ENCODE assay signal across 9 cellular contexts in the genomic region with DNA sequence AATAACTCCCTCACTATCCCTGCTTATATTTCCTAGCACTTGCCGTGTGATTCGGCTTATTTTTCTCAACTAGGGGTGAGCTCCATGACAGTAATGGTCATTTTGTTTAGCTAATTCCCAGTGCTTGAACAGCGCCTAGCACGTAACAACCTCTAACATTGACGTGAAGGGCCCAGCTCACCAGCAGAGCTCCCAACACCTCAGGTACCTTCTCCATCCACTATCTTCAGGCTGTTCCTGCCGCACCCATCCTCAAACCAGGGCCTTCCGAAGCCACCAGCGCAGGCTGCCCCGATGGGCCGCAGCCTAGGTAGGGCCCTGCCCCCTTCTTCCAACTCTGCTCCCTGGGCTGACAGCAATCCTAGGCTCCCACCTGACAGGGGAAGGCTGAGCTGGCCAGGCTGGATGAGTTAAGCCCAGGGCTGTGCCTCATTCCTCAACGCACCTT. TPM values are rescaled to one million over a fixed set of nuclear protein-coding genes. Genes with fewer than 3 reads are reported as not detected.
DNase-seq lines count a peak whose midpoint lies in the region; ATAC-seq, FAIRE-seq and TF ChIP-seq lines count a peak whose summit lies in the region.
"Had no signal": no experiment of that assay in that cellular context is flagged by ENCODE, and none has a peak within 500 bp of the region (broad histone marks: within the 10 kb centered on the region; RNA-seq: fewer than 3 reads in every experiment).

No MANE protein-coding gene starts in this region.

- peak; percentile 69 for FAIRE-seq in GM12878 (lab: Jason Lieb, UNC)
- FAIRE-seq: GM18507 had no signal

- no peak for DNase-seq in GM12878 (ENCODE audit: low read depth, low spot score)
- no peak for DNase-seq in immature natural killer cell
- DNase-seq in stimulated activated naive B cell treated with anti-CD40 and anti-IgM and Interleukin-4, amounts not matched to agents 10 μg/mL and 1 μg/mL and 100 μg/mL, for 72 hours: no peak
- no peak for DNase-seq in NCI-H187 treated with DMSO at 0.1 percent for 48 hours (lab: John Stamatoyannopoulos, UW)
- no peak for DNase-seq in NCI-H2107 (lab: John Stamatoyannopoulos, UW)
- DNase-seq in KBM-7: no peak

- no peak for TF ChIP-seq POLR2A in GM12878 (IDR thresholded peaks at IDR 0.05; ENCODE audit: low read depth, low read length)

- H3K79me2 ChIP-seq in ACC112 (ENCODE audit: control insufficient read depth, insufficient read depth, low read length, unreplicated experiment) (peaks cover 42% of the 10 kb centered on the region), GM12878 (ENCODE audit: control insufficient read depth, insufficient read depth, low read length) (peaks cover 46% of the 10 kb centered on the region)

- H3K9ac ChIP-seq in GM12878 (ENCODE audit: control insufficient read depth, insufficient read depth, low read length): peak overlapping the region; percentile 95

- RAD21 ChIA-PET in GM12878 (lab: Charles Lee; ENCODE audit: unreplicated experiment): interaction anchor here (1.4 to 2.2 kb wide), 2 partner anchors 10 to 210 kb away, joined by 6 to 12 read pairs; no protein-coding TSS in a partner anchor

- peaks cover 19% of the 10 kb centered on the region for H3K4me1 ChIP-seq in ACC112 (ENCODE audit: control insufficient read depth, insufficient read depth, low read length, unreplicated experiment)
- 0 out of 2 replicates have a peak, but pooled peaks cover 2% of the 10 kb centered on the region for H3K4me1 ChIP-seq in GM12878 (ENCODE audit: control insufficient read depth, insufficient read depth, low read length)

- ATAC-seq in HG03432 (IDR thresholded peaks at IDR 0.05; ENCODE audit: unreplicated experiment): peak; percentile 2
- ATAC-seq in GM12878: no peak
- ATAC-seq in stimulated activated naive B cell treated with anti-CD40 and anti-IgM and Interleukin-4, amounts not matched to agents 10 μg/mL and 1 μg/mL and 100 μg/mL, for 72 hours (replicated peaks): peak; percentile 3

- SMC1A ChIA-PET in GM12878 (lab: Charles Lee; ENCODE audit: uncharacterized antibody, unreplicated experiment): interaction anchor here (0.9 to 1.4 kb wide), 4 partner anchors 9 to 209 kb away, joined by 3 to 7 read pairs (median 5); no protein-coding TSS in a partner anchor

- CTCF ChIA-PET in GM12878 (lab: Yijun Ruan, JAX): interaction anchor here (1.1 to 5.3 kb wide), 7 partner anchors 10 to 470 kb away, joined by 3 to 52 read pairs (median 5); a partner anchor contains a TSS

- peaks cover 14% of the 10 kb centered on the region for H4K20me1 ChIP-seq in GM12878 (ENCODE audit: control insufficient read depth, insufficient read depth)

- H3K36me3 Mint-ChIP-seq in immature natural killer cell: peaks cover 9 to 23% (median 18%) of the 10 kb centered on the region in 3 donors
- peaks cover 37 to 59% of the 10 kb centered on the region in 2 donors for H3K36me3 Mint-ChIP-seq in stimulated activated naive B cell treated with anti-CD40 and anti-IgM and Interleukin-4, amounts not matched to agents 10 μg/mL and 1 μg/mL and 100 μg/mL, for 72 hours

- BruUV-seq in GM12878 (replicated peaks; lab: Mats Ljungman, UMichigan): TSS peak; percentile 98

- peak overlapping the region; percentile 90 for H3K4me3 ChIP-seq in ACC112 (ENCODE audit: low read depth, low read length)
- peak overlapping the region; percentile 96 for H3K4me3 ChIP-seq in GM12878

- peak overlapping the region; percentile 93 to 96 (median 94) for H3K27ac Mint-ChIP-seq in immature natural killer cell
- H3K27ac Mint-ChIP-seq in stimulated activated naive B cell treated with anti-CD40 and anti-IgM and Interleukin-4, amounts not matched to agents 10 μg/mL and 1 μg/mL and 100 μg/mL, for 72 hours: peak overlapping the region; percentile 98

- 32% methylated on average over 11 of the region's 11 CpGs for WGBS in GM12878 (ENCODE audit: insufficient coverage, insufficient replicate concordance, low lambda C conversion rate, missing lambda C conversion rate)

- H2AFZ ChIP-seq in ACC112 (ENCODE audit: low read length, unreplicated experiment) (peak overlapping the region; percentile 44), GM12878 (ENCODE audit: control insufficient read depth, low read depth, low read length) (peak overlapping the region; percentile 85)

- peaks cover 28 to 43% of the 10 kb centered on the region in 2 donors for H3K4me1 Mint-ChIP-seq in immature natural killer cell
- peaks cover 23 to 36% of the 10 kb centered on the region in 2 donors for H3K4me1 Mint-ChIP-seq in stimulated activated naive B cell treated with anti-CD40 and anti-IgM and Interleukin-4, amounts not matched to agents 10 μg/mL and 1 μg/mL and 100 μg/mL, for 72 hours

- peaks cover 9 to 20% (median 15%) of the 10 kb centered on the region in 3 donors for H3K27me3 Mint-ChIP-seq in immature natural killer cell (ENCODE audit: low read depth in 3 of 3)
- H3K27me3 Mint-ChIP-seq in stimulated activated naive B cell treated with anti-CD40 and anti-IgM and Interleukin-4, amounts not matched to agents 10 μg/mL and 1 μg/mL and 100 μg/mL, for 72 hours: peaks cover 8 to 18% of the 10 kb centered on the region in 2 donors

- H3K27ac ChIP-seq in ACC112 (ENCODE audit: low read depth, low read length) (peak overlapping the region; percentile 52), GM12878 (ENCODE audit: control insufficient read depth, insufficient read depth) (peak overlapping the region; percentile 91)

- peaks cover 35% of the 10 kb centered on the region for H3K36me3 ChIP-seq in ACC112 (ENCODE audit: insufficient read depth, low read length)
- H3K36me3 ChIP-seq in GM12878 (ENCODE audit: control insufficient read depth in 2 of 2, insufficient read depth in 2 of 2, low read length in 1 of 2): peaks cover 20 to 27% of the 10 kb centered on the region in 2 experiments

- no peak for TF ChIP-seq RAD21 in GM12878 (IDR thresholded peaks at IDR 0.05; ENCODE audit: insufficient read depth, low read depth, low read length)

- no peaks in the 10 kb centered on the region for H3K9me3 Mint-ChIP-seq in immature natural killer cell
- H3K9me3 Mint-ChIP-seq in stimulated activated naive B cell treated with anti-CD40 and anti-IgM and Interleukin-4, amounts not matched to agents 10 μg/mL and 1 μg/mL and 100 μg/mL, for 72 hours: no peaks in the 10 kb centered on the region

- no peaks in the 10 kb centered on the region for H3K27me3 ChIP-seq in ACC112 (ENCODE audit: insufficient read depth, low read length)
- H3K27me3 ChIP-seq in GM12878 (replicated peaks in 1 of 2; ENCODE audit: control insufficient read depth in 2 of 2, insufficient read depth in 2 of 2, low read length in 1 of 2): no peaks in the 10 kb centered on the region

- TF ChIP-seq CTCF in GM12878 (IDR thresholded peaks at IDR 0.05 in 2 of 3, conservative IDR thresholded peaks at IDR 0.05 in 1 of 3; ENCODE audit: control insufficient read depth in 2 of 3, extremely low read depth in 1 of 3, insufficient read depth in 1 of 3, low read depth in 3 of 3, low read length in 3 of 3): no peak

- H3K4me2 ChIP-seq in GM12878 (ENCODE audit: control insufficient read depth, insufficient read depth): peak overlapping the region; percentile 89

- no peak for TF ChIP-seq EP300 in GM12878 (IDR thresholded peaks at IDR 0.05; ENCODE audit: borderline replicate concordance in 1 of 2, control insufficient read depth in 1 of 2, low read depth in 2 of 2, low read length in 2 of 2)

- intact Hi-C loops in GM12878 (cut with micrococcal nuclease; ENCODE audit: unreplicated experiment): loop anchor here (5.0 kb wide), 1 partner anchor 526 kb away; a partner anchor contains a TSS

- POLR2A ChIA-PET in GM12878 (lab: Charles Lee): interaction anchor here (0.6 to 3.3 kb wide), 5 partner anchors 10 to 445 kb away, joined by 3 to 11 read pairs (median 6); a partner anchor contains a TSS

- peak overlapping the region; percentile 94 to 98 (median 95) for H3K4me3 Mint-ChIP-seq in immature natural killer cell
- peak overlapping the region; percentile 97 to 98 for H3K4me3 Mint-ChIP-seq in stimulated activated naive B cell treated with anti-CD40 and anti-IgM and Interleukin-4, amounts not matched to agents 10 μg/mL and 1 μg/mL and 100 μg/mL, for 72 hours

- H3K9me3 ChIP-seq in GM12878 (replicated peaks; ENCODE audit: control insufficient read depth, insufficient read depth, low read length): no peaks in the 10 kb centered on the region

- in situ Hi-C loops in GM12878 (cut with MboI) (loop anchor here (10.0 kb wide), 5 partner anchors 186 to 1246 kb away; a partner anchor contains a TSS), KBM-7 (cut with MboI; ENCODE audit: low pct_unique_long_range_greater_than_20kb, low sequenced_read_pairs) (no loop called here)

TF ChIP-seq in GM12878, 131 proteins besides CTCF, POLR2A, EP300 and RAD21 (continues in another document):
- TF ChIP-seq JUNB (IDR thresholded peaks at IDR 0.05) (no peak), EGR1 (IDR thresholded peaks at IDR 0.05; ENCODE audit: borderline replicate concordance in 1 of 2, low read depth in 2 of 2, low read length in 2 of 2) (no peak), POLR2AphosphoS5 (IDR thresholded peaks at IDR 0.05; ENCODE audit: low read length) (no peak)

RNA-seq across cellular contexts. Expression of a gene that starts 0.8 kb away (rescaled TPM):
- 481 and 582 TPM in 2 replicates for total RNA-seq in GM12878 (2013; cell fraction: nucleolus; rRNA removed)
- total RNA-seq in GM12878 (2014; rRNA removed) (5,088 and 5,187 TPM in 2 replicates), GM12878 (2014; rRNA removed; fragmentation: Illumina TruSeq; extraction: Trizol) (7,557 and 7,879 TPM in 2 replicates), GM12878 (2021) (2,781 and 2,861 TPM in 2 replicates)
- polyA plus RNA-seq in GM12878 (2011; ENCODE audit: low read depth): 17,491 TPM
- polyA plus RNA-seq in GM12878 (2011; rRNA removed) (5,480 and 5,843 TPM in 2 replicates), GM12878 (2014; fragmentation: Illumina TruSeq; extraction: Trizol) (3,851 and 4,093 TPM in 2 replicates), GM12878 (2014; fragmentation: Nextera tagmentation; extraction: Ambion mirVana) (1,000 to 10,000 TPM; 2,736 to 3,665 TPM), GM12878 (2014; rRNA removed) (7,788 and 7,871 TPM in 2 replicates), GM12878 (2016; fragmentation: Nextera tagmentation; extraction: Ambion mirVana) (1,000 to 10,000 TPM; 1,223 to 1,264 TPM), immature natural killer cell (1,000 to 10,000 TPM in 1 of 3 donors, 100 to 1,000 TPM in 2; 584 to 1,003 (median 663) TPM)
- polyA plus RNA-seq in GM12878 (2011; cell fraction: cytosol; rRNA removed): 5,210 and 5,386 TPM in 2 replicates
- 1,504 and 1,515 TPM in 2 replicates for polyA plus RNA-seq in GM12878 (2011; cell fraction: nucleus; rRNA removed)
- polyA plus RNA-seq in GM12878 (2012): 6,753 and 7,585 TPM in 2 replicates
- 1,047 and 1,094 TPM in 2 replicates for polyA minus RNA-seq in GM12878 (2011; rRNA and poly(A)+ RNA removed)
- 683 and 745 TPM in 2 replicates for polyA minus RNA-seq in GM12878 (2011; cell fraction: cytosol; rRNA and poly(A)+ RNA removed)
- 264 and 438 TPM in 2 replicates for polyA minus RNA-seq in GM12878 (2011; cell fraction: nucleus; rRNA and poly(A)+ RNA removed)
